In the genomic region with DNA sequence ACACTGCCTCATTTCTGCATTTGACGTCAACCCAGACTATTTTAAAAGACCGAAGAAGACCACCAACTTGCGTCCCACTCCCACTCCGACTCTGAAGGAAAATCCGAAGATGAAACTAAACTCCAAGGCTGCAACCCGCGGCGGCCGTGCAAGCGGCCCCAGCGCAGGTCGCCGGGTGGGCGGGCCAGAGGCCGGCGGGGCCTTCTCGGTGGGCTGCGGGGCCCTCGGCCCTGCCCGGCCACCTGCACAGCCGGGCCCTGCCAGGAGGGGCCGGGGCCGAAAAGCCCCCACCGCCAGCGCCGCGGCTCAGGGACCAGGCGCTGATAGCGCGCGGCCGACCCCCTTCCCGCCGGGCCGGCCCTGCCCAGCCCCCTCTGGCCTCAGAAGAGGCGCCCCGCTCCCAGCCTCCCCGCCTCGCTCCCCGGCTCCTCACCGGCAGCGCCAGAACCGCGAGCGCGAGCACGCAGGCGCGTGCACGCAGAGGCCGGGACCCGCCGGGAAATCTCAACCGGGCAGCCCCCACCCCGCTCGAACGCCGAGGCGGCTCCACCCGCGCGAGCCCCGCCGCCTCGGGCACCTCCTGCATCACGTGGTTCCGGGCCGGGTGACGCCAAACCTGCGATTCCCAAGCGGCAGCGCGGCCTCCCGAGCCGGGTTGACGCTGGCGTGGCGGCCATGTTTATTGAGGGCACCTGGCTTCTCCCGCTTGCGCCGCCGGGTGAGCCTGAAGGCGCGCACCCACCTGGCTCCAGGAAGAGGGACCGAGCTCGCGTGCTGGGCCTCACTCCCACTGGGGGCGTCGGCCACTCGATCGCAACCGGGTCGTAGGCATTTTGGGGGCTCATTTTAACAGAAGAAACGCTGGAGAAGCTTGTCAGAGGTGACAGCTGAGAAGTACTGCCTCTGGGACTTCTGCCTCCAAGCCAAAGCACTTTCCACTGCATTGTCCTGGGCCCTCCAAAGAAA, we compare ENCODE assay signal across 8 cellular contexts.
A peak's percentile ranks its signal among the peaks of the same experiment; 100 is the strongest.
DNase-seq lines count a peak whose midpoint lies in the region; ATAC-seq and FAIRE-seq lines count a peak whose summit lies in the region.

Gene C7orf25, minus strand, starts transcription at position 589 of the 966 bp plus-strand sequence. CDS start 1,170 bp downstream, outside the sequence.

- DNase-seq in Ammon's horn (ENCODE audit: low spot score) (peak; percentile 98), GM19239 (ENCODE audit: insufficient read length, low spot score) (peak; percentile 82), NCI-H510A treated with DMSO at 0.1 percent for 48 hours (lab: John Stamatoyannopoulos, UW) (peak; percentile 90)
- DNase-seq in activated CD4-positive, alpha-beta T cell treated with anti-CD3 and anti-CD28 coated beads for 4 hours: peak; percentile 95 to 96
- DNase-seq in stimulated activated CD4-positive, alpha-beta T cell treated with anti-CD3 and anti-CD28 coated beads, Interleukin-1b, Interleukin-23, amount 100 ng/mL, for 4 hours (ENCODE audit: low read depth in 2 of 2): peak; percentile 92 to 93

- peak; percentile 91 for ATAC-seq in HG03442 (IDR thresholded peaks at IDR 0.05; ENCODE audit: unreplicated experiment)

- FAIRE-seq in GM19239 (lab: Jason Lieb, UNC): peak; percentile 88

- no peaks in the 10 kb centered on the region for H3K27me3 ChIP-seq in layer of hippocampus (ENCODE audit: control insufficient read depth, insufficient read depth, low read length)

- H3K27ac ChIP-seq in cingulate gyrus (ENCODE audit: low read depth, low read length) (peak within 1 kb of the TSS; percentile 74), layer of hippocampus (ENCODE audit: low read depth, low read length) (peak within 1 kb of the TSS; percentile 81)

Comparison
In these comparisons a context has a peak if more than half of its experiments do, and no peak if none do; other contexts are left out.
1. Peak in every context shown above with its lines: DNase-seq, ATAC-seq and H3K27ac ChIP-seq.